In genomic region chr6:33744001-33744848, GRCh38 we compare ENCODE assay signal across 8 cellular contexts. TPM values are rescaled to one million over a fixed set of nuclear protein-coding genes. Genes with fewer than 3 reads are reported as not detected.
DNase-seq lines count a peak whose midpoint lies in the region; ATAC-seq and TF ChIP-seq lines count a peak whose summit lies in the region.

No MANE protein-coding gene starts in this region.

- H3K27me3 ChIP-seq in lower lobe of right lung (ENCODE audit: low read depth): peaks cover 5% of the 10 kb centered on the region

- TF ChIP-seq CTCF in AG09309 (IDR thresholded peaks at IDR 0.05; ENCODE audit: control insufficient read depth, insufficient read depth, low read depth, low read length, missing control alignments): peak; percentile 96
- peak; percentile 98 for TF ChIP-seq CTCF in HEK293 (tag by site-specific recombination; IDR thresholded peaks at IDR 0.05)
- TF ChIP-seq CTCF in lower lobe of right lung (IDR thresholded peaks at IDR 0.05): peak; percentile 88

- H3K4me3 ChIP-seq in AG09309 (ENCODE audit: control insufficient read depth, low read depth, low read length) (no peak overlapping the region), HEK293 (ENCODE audit: low read depth, low read length) (no peak overlapping the region), lower lobe of right lung (peak overlapping the region; percentile 39)

- no peaks in the 10 kb centered on the region for H3K36me3 ChIP-seq in HEK293 (ENCODE audit: control insufficient read depth in 2 of 2, insufficient read depth in 1 of 2, low read length in 2 of 2)
- H3K36me3 ChIP-seq in lower lobe of right lung: no peaks in the 10 kb centered on the region

- DNase-seq in AG09309 (ENCODE audit: low read depth): peak; percentile 29
- DNase-seq in NCI-H69 (lab: John Stamatoyannopoulos, UW): peak; percentile 98
- DNase-seq in activated CD4-positive, alpha-beta T cell treated with anti-CD3 and anti-CD28 coated beads, Interleukin-2, amount 50 U/mL, for 1 hour: peak; percentile 77
- DNase-seq in ecto neural progenitor cell (ENCODE audit: low spot score): peak; percentile 87
- peak; percentile 70 for DNase-seq in lower lobe of right lung
- DNase-seq in stimulated activated CD4-positive, alpha-beta T cell treated with anti-CD3 and anti-CD28 coated beads, TNF-alpha, amount 100 ng/mL, for 24 hours (ENCODE audit: low read depth in 3 of 3): peak; percentile 38 to 73 (median 53)

- H3K4me1 ChIP-seq in HEK293 (ENCODE audit: control insufficient read depth, insufficient read depth, low read length) (peaks cover 21% of the 10 kb centered on the region), lower lobe of right lung (peaks cover 11% of the 10 kb centered on the region)

- POLR2A ChIA-PET in HEK293 (lab: Yijun Ruan, JAX): interaction anchor here (0.6 to 0.7 kb wide), 3 partner anchors 32 to 390 kb away, joined by 3 to 4 read pairs (median 3); no protein-coding TSS in a partner anchor

- ATAC-seq in lower lobe of right lung (peak; percentile 78 to 81), GM19328 (IDR thresholded peaks at IDR 0.05; ENCODE audit: unreplicated experiment) (no peak)

- H3K27ac ChIP-seq in HEK293 (ENCODE audit: extremely low read depth, low read depth, low read length) (peak overlapping the region; percentile 67; the same call in 1 of the 2 replicates), lower lobe of right lung (peak overlapping the region; percentile 76)

- H3K9me3 ChIP-seq in HEK293 (ENCODE audit: control insufficient read depth, insufficient read depth, low read depth, low read length) (no peaks in the 10 kb centered on the region), lower lobe of right lung (no peaks in the 10 kb centered on the region)

- intact Hi-C loops in lower lobe of right lung (cut with DNase I): no loop called here

- CTCF ChIA-PET in HEK293 (lab: Yijun Ruan, JAX): interaction anchor here (0.5 to 6.7 kb wide), 59 partner anchors 8 to 436 kb away, joined by 3 to 193 read pairs (median 4); partner anchors contain the start of gene UQCC2

TF ChIP-seq in HEK293, 187 proteins besides CTCF, POLR2A, EP300 and RAD21 (continues in another document):
- peak; percentile 54; the same call in 1 of the 2 replicates for TF ChIP-seq GLI4 (tag by site-specific recombination; IDR thresholded peaks at IDR 0.05)
- TF ChIP-seq ZNF768 (tag by site-specific recombination; IDR thresholded peaks at IDR 0.05): no peak
- TF ChIP-seq ZNF311 (tag by site-specific recombination; IDR thresholded peaks at IDR 0.05; ENCODE audit: borderline replicate concordance): no peak
- no peak for TF ChIP-seq ATF2 (tag by site-specific recombination; IDR thresholded peaks at IDR 0.05; ENCODE audit: low read depth)
- TF ChIP-seq ZSCAN5A (tag by site-specific recombination; IDR thresholded peaks at IDR 0.05): peak; percentile 40; the same call in 1 of the 2 replicates
- no peak; the same call in 1 of the 2 replicates for TF ChIP-seq ZNF843 (tag by site-specific recombination; IDR thresholded peaks at IDR 0.05)
- no peak for TF ChIP-seq ZNF184 (tag by site-specific recombination; IDR thresholded peaks at IDR 0.05)
- 0 out of 2 replicates have a peak, but pooled peaks have one; percentile 39 for TF ChIP-seq ZNF629 (tag by site-specific recombination; IDR thresholded peaks at IDR 0.05)
- no peak for TF ChIP-seq ZNF280C (tag by site-specific recombination; IDR thresholded peaks at IDR 0.05)
- TF ChIP-seq ZNF654 (tag by site-specific recombination; IDR thresholded peaks at IDR 0.05; ENCODE audit: low read depth): peak; percentile 94
- no peak for TF ChIP-seq ZNF211 (tag by site-specific recombination; IDR thresholded peaks at IDR 0.05; ENCODE audit: low read depth)
- no peak for TF ChIP-seq IKZF3 (tag by site-specific recombination; IDR thresholded peaks at IDR 0.05)
- TF ChIP-seq PRDM2 (tag by site-specific recombination; IDR thresholded peaks at IDR 0.05; ENCODE audit: borderline replicate concordance): no peak
- no peak for TF ChIP-seq ZNF626 (tag by site-specific recombination; IDR thresholded peaks at IDR 0.05)
- TF ChIP-seq SETDB1 (IDR thresholded peaks at IDR 0.05; ENCODE audit: insufficient read length, low read length): no peak
- no peak for TF ChIP-seq ZNF214 (tag by site-specific recombination; IDR thresholded peaks at IDR 0.05; ENCODE audit: borderline replicate concordance)

RNA-seq across cellular contexts. Expression of gene IP6K3, which starts 2.5 kb away (rescaled TPM):
- total RNA-seq in lower lobe of right lung: 3.5 TPM

RNA-seq across cellular contexts. Expression of gene UQCC2, which starts 32.7 kb away (rescaled TPM):
- 39.6 TPM for total RNA-seq in lower lobe of right lung

RNA-seq across cellular contexts. Expression of gene LEMD2, which starts 44.7 kb away (rescaled TPM):
- total RNA-seq in lower lobe of right lung: 53.6 TPM

RNA-seq across cellular contexts. Expression of gene MLN, which starts 59.6 kb away (rescaled TPM):
- not detected for total RNA-seq in lower lobe of right lung

Comparison
In these comparisons a context has a peak if more than half of its experiments do, and no peak if none do; other contexts are left out.
1. DNase-seq: peak in every context shown above with its lines; median percentile 98 in NCI-H69; 87 in ecto neural progenitor cell; 77 in activated CD4-positive, alpha-beta T cell treated with anti-CD3 and anti-CD28 coated beads, Interleukin-2, amount 50 U/mL, for 1 hour; 70 in lower lobe of right lung; 53 in stimulated activated CD4-positive, alpha-beta T cell treated with anti-CD3 and anti-CD28 coated beads, TNF-alpha, amount 100 ng/mL, for 24 hours; 29 in AG09309.